8 cellular contexts compared by ENCODE assay signal in the genomic region with DNA sequence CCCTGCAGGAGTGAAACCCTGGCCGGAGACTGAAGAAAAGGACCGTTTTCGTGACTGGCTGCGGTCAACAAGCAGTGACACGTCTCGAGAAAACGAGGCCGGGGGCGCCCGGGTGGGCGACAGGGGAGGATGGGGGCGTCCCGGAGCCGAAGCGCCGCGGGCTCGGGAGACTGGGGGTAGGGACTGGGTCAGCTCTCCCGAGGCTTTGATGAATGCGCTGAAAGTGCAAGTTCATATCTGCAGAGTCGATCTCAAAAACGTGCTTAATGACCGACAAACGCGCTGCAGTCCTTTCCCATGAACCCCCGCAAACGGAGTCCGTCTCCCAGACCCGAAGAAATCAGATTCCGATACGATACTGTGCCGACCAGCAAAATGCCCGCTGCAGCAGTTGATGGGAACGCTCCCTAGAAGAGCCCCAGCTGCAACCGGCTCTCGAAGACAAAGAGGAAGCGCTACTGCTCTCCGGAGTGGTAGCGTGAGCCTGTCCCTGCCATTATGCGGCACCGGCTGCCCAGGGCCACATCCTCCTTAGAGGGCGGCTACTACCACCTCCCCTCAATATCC. TPM values are rescaled to one million over a fixed set of nuclear protein-coding genes. Genes with fewer than 3 reads are reported as not detected.
DNase-seq lines count a peak whose midpoint lies in the region; TF ChIP-seq lines count a peak whose summit lies in the region.

No MANE protein-coding gene starts in this region.

- H3K9me3 ChIP-seq in HEK293 (ENCODE audit: control insufficient read depth, insufficient read depth, low read depth, low read length) = no peaks in the 10 kb centered on the region

- TF ChIP-seq CTCF in GM06990 (IDR thresholded peaks at IDR 0.05; ENCODE audit: insufficient read depth, low read length, poor library complexity, severe bottlenecking) (no peak), HEK293 (tag by site-specific recombination; IDR thresholded peaks at IDR 0.05) (no peak), NB4 (IDR thresholded peaks at IDR 0.05; ENCODE audit: low read depth, low read length) (no peak)

- no peaks in the 10 kb centered on the region for H3K27me3 ChIP-seq in GM06990 (replicated peaks; ENCODE audit: control insufficient read depth, insufficient read depth, low read length)
- H3K27me3 ChIP-seq in layer of hippocampus (ENCODE audit: control insufficient read depth, insufficient read depth, low read length) = no peaks in the 10 kb centered on the region

- H3K27ac ChIP-seq in HEK293 (ENCODE audit: extremely low read depth, low read depth, low read length) (peak overlapping the region; percentile 35; the same call in 1 of the 2 replicates), layer of hippocampus (ENCODE audit: low read depth, low read length) (peak overlapping the region; percentile 65)

- H3K36me3 ChIP-seq in GM06990 (ENCODE audit: control insufficient read depth, insufficient read depth, low read length) (no peaks in the 10 kb centered on the region), HEK293 (ENCODE audit: control insufficient read depth in 2 of 2, insufficient read depth in 1 of 2, low read length in 2 of 2) (peaks cover 0 to 3% of the 10 kb centered on the region in 2 experiments; a peak in 1 of 3 replicates)

- POLR2A ChIA-PET in HEK293 (lab: Yijun Ruan, JAX) = no interaction called here

- DNase-seq in GM06990 (ENCODE audit: extremely low read depth, insufficient read length) (peak; percentile 57), NB4 (ENCODE audit: low read depth) (peak; percentile 82), UCSD-AML1 (lab: John Stamatoyannopoulos, UW; ENCODE audit: unreplicated experiment) (peak; percentile 49), cerebellum (ENCODE audit: low spot score) (peak; percentile 20), DMS114 treated with DMSO at 0.1 percent for 48 hours (lab: John Stamatoyannopoulos, UW; ENCODE audit: unreplicated experiment) (no peak)
- DNase-seq in stimulated activated CD4-positive, alpha-beta T cell treated with anti-CD3 and anti-CD28 coated beads, Interleukin-15, amount 100 ng/mL, for 24 hours = peak; percentile 32

- TF ChIP-seq POLR2A in NB4 (IDR thresholded peaks at IDR 0.05; ENCODE audit: extremely low read depth, insufficient read length) = peak; percentile 16

- peaks cover 6% of the 10 kb centered on the region; the same call in 1 of the 2 replicates for H3K4me1 ChIP-seq in HEK293 (ENCODE audit: control insufficient read depth, insufficient read depth, low read length)

- H3K4me3 ChIP-seq in GM06990 (replicated peaks; ENCODE audit: low read depth, low read length) (peak overlapping the region; percentile 74), HEK293 (ENCODE audit: low read depth, low read length) (peak overlapping the region; percentile 50), NB4 (ENCODE audit: low read depth, low read length) (peak overlapping the region; percentile 67)

- CTCF ChIA-PET in HEK293 (lab: Yijun Ruan, JAX) = no interaction called here

TF ChIP-seq in HEK293, 187 proteins besides CTCF, POLR2A, EP300 and RAD21 (continues in another document):
- TF ChIP-seq, protein P1, sequence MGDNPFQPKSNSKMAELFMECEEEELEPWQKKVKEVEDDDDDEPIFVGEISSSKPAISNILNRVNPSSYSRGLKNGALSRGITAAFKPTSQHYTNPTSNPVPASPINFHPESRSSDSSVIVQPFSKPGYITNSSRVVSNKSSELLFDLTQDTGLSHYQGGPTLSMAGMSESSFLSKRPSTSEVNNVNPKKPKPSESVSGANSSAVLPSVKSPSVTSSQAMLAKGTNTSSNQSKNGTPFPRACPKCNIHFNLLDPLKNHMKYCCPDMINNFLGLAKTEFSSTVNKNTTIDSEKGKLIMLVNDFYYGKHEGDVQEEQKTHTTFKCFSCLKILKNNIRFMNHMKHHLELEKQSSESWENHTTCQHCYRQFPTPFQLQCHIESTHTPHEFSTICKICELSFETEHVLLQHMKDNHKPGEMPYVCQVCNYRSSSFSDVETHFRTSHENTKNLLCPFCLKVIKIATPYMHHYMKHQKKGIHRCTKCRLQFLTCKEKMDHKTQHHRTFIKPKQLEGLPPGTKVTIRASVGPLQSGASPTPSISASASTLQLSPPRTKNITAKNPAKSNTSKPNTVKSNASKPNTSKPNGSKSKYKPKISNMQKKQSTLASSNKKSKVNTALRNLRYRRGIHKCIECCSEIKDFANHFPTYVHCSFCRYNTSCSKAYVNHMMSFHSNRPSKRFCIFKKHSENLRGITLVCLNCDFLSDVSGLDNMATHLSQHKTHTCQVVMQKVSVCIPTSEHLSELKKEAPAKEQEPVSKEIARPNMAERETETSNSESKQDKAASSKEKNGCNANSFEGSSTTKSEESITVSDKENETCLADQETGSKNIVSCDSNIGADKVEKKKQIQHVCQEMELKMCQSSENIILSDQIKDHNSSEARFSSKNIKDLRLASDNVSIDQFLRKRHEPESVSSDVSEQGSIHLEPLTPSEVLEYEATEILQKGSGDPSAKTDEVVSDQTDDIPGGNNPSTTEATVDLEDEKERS (tag by site-specific recombination; IDR thresholded peaks at IDR 0.05) = no peak
- TF ChIP-seq ZNF76 (tag by site-specific recombination; IDR thresholded peaks at IDR 0.05; ENCODE audit: borderline replicate concordance, low read depth) (peak; percentile 71; the same call in 1 of the 2 replicates), ZNF175 (tag by site-specific recombination; IDR thresholded peaks at IDR 0.05) (no peak), ZNF600 (tag by site-specific recombination; IDR thresholded peaks at IDR 0.05) (no peak), ZNF596 (tag by site-specific recombination; IDR thresholded peaks at IDR 0.05) (no peak), ZNF24 (tag by site-specific recombination; IDR thresholded peaks at IDR 0.05) (no peak), SETDB1 (IDR thresholded peaks at IDR 0.05; ENCODE audit: insufficient read length, low read length) (no peak), ZNF473 (tag by site-specific recombination; IDR thresholded peaks at IDR 0.05) (no peak), ZNF777 (tag by site-specific recombination; IDR thresholded peaks at IDR 0.05; ENCODE audit: borderline replicate concordance) (no peak), ZBTB20 (tag by site-specific recombination; IDR thresholded peaks at IDR 0.05) (0 out of 2 replicates have a peak, but pooled peaks have one; percentile 21), ZNF670 (tag by site-specific recombination; IDR thresholded peaks at IDR 0.05; ENCODE audit: low read depth) (no peak), ZNF350 (tag by site-specific recombination; IDR thresholded peaks at IDR 0.05) (no peak), ZNF311 (tag by site-specific recombination; IDR thresholded peaks at IDR 0.05; ENCODE audit: borderline replicate concordance) (no peak), ZNF16 (tag by site-specific recombination; IDR thresholded peaks at IDR 0.05; ENCODE audit: low read depth) (no peak), ZNF133 (tag by site-specific recombination; IDR thresholded peaks at IDR 0.05) (no peak), ZNF501 (tag by site-specific recombination; IDR thresholded peaks at IDR 0.05) (no peak), ZNF768 (tag by site-specific recombination; IDR thresholded peaks at IDR 0.05) (no peak), ZNF571 (tag by site-specific recombination; IDR thresholded peaks at IDR 0.05) (no peak), ZNF146 (tag by site-specific recombination; IDR thresholded peaks at IDR 0.05) (no peak), ZNF624 (tag by site-specific recombination; IDR thresholded peaks at IDR 0.05) (no peak)
- TF ChIP-seq, protein P2, sequence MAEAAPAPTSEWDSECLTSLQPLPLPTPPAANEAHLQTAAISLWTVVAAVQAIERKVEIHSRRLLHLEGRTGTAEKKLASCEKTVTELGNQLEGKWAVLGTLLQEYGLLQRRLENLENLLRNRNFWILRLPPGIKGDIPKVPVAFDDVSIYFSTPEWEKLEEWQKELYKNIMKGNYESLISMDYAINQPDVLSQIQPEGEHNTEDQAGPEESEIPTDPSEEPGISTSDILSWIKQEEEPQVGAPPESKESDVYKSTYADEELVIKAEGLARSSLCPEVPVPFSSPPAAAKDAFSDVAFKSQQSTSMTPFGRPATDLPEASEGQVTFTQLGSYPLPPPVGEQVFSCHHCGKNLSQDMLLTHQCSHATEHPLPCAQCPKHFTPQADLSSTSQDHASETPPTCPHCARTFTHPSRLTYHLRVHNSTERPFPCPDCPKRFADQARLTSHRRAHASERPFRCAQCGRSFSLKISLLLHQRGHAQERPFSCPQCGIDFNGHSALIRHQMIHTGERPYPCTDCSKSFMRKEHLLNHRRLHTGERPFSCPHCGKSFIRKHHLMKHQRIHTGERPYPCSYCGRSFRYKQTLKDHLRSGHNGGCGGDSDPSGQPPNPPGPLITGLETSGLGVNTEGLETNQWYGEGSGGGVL (tag by site-specific recombination; IDR thresholded peaks at IDR 0.05) = no peak
- TF ChIP-seq, protein P3, sequence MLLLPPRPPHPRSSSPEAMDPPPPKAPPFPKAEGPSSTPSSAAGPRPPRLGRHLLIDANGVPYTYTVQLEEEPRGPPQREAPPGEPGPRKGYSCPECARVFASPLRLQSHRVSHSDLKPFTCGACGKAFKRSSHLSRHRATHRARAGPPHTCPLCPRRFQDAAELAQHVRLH (tag by site-specific recombination; IDR thresholded peaks at IDR 0.05) = no peak

RNA-seq across cellular contexts. Expression of a gene that starts 0.8 kb away (rescaled TPM):
- 31.4 TPM for total RNA-seq in cerebellum
